Comparison of ENCODE assay signal across 8 cellular contexts in the genomic region with DNA sequence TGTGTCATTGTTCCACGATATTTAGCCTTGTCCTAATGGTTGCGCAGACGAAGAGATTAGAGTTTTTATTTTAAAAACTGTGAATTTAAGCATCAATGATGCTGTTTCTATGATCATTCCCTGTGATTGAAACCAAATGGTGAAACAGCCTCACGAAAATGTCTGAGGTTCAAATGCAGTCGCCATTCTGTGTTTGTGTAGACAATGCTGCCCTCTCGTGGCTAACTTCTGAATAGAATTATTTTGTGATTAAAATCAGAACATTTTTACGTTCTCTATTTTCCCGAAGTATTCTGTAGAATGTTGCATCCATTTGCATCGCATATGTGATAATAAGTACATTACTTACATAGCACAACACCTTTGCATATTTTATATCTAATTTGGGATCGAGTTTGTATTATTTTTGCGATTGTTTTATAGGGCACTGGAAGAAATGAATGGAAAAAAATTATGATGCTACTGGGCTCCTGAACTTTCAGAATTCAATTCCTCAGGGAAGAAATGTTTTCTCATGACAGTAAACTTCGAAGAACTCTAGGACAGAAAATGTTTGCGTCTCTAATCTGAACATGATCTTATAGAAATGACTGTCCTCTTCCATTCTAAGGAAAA. TPM values are rescaled to one million over a fixed set of nuclear protein-coding genes. Genes with fewer than 3 reads are reported as not detected.
DNase-seq lines count a peak whose midpoint lies in the region; ATAC-seq and TF ChIP-seq lines count a peak whose summit lies in the region.

No MANE protein-coding gene starts in this region.

- peaks cover 0 to 5% of the 10 kb centered on the region in 2 donors for H3K4me1 ChIP-seq in naive thymus-derived CD4-positive, alpha-beta T cell (ENCODE audit: control insufficient read depth in 2 of 2, insufficient read depth in 2 of 2, low read length in 2 of 2)

- H3K36me3 Mint-ChIP-seq in activated T-helper 1 cell treated with anti-CD3 and anti-CD28 coated beads, Interleukin-12 subunit alpha, Interleukin-12 subunit beta, Interleukin-2, Interleukin-4 antibody, amounts not matched to agents 30 ng/mL and 10 ng/mL and 1 ng/mL, durations not matched to agents 14 hours and 24 hours and 36 hours (ENCODE audit: low read depth) = no peaks in the 10 kb centered on the region
- H3K36me3 Mint-ChIP-seq in WTC11 = no peaks in the 10 kb centered on the region
- H3K36me3 Mint-ChIP-seq in naive thymus-derived CD4-positive, alpha-beta T cell = no peaks in the 10 kb centered on the region

- intact Hi-C loops in activated T-helper 1 cell treated with anti-CD3 and anti-CD28 coated beads, Interleukin-12 subunit alpha, Interleukin-12 subunit beta, Interleukin-2, Interleukin-4 antibody, amounts not matched to agents 30 ng/mL and 10 ng/mL and 1 ng/mL, durations not matched to agents 14 hours and 24 hours and 36 hours (cut with micrococcal nuclease) = loop anchor here (1.0 to 5.0 kb wide), 12 partner anchors 53 to 919 kb away; a partner anchor contains a TSS
- intact Hi-C loops in naive thymus-derived CD4-positive, alpha-beta T cell (cut with micrococcal nuclease) = loop anchor here (1.0 to 10.0 kb wide), 12 partner anchors 54 to 1310 kb away; a partner anchor contains a TSS

- H3K4me3 ChIP-seq in naive thymus-derived CD4-positive, alpha-beta T cell (ENCODE audit: low read length) = no peak overlapping the region

- H3K27me3 ChIP-seq in naive thymus-derived CD4-positive, alpha-beta T cell (ENCODE audit: control insufficient read depth in 2 of 2, insufficient read depth in 2 of 2, low read length in 2 of 2) = no peaks in the 10 kb centered on the region

- DNase-seq in activated T-helper 1 cell treated with Interleukin-2 at 50 U/mL for 16 hours (ENCODE audit: low read depth) (peak; percentile 9), NCI-H1105 treated with DMSO at 0.1 percent for 48 hours (lab: John Stamatoyannopoulos, UW) (peak; percentile 62), WTC11 (ENCODE audit: low spot score) (no peak), erythroblast (lab: John Stamatoyannopoulos, UW) (peak; percentile 58 to 81), ureter (ENCODE audit: low spot score) (peak; percentile 50)
- DNase-seq in activated T-helper 1 cell treated with anti-CD3 and anti-CD28 coated beads, Interleukin-12 subunit alpha, Interleukin-12 subunit beta, Interleukin-2, Interleukin-4 antibody, amounts not matched to agents 30 ng/mL and 10 ng/mL and 1 ng/mL, durations not matched to agents 14 hours and 24 hours and 36 hours (ENCODE audit: low spot score) = no peak
- DNase-seq in naive thymus-derived CD4-positive, alpha-beta T cell = peak in 7 of 9 donors; percentile 36 to 71 (median 64)

- CTCF ChIA-PET in WTC11 (lab: Charles Lee) = no interaction called here
- CTCF ChIA-PET in naive thymus-derived CD4-positive, alpha-beta T cell (lab: Charles Lee) = interaction anchor here (1.0 to 3.5 kb wide), 5 partner anchors 428 to 785 kb away, joined by 3 to 43 read pairs (median 4); no protein-coding TSS in a partner anchor

- POLR2A ChIA-PET in WTC11 (lab: Charles Lee) = no interaction called here
- POLR2A ChIA-PET in naive thymus-derived CD4-positive, alpha-beta T cell (lab: Charles Lee) = no interaction called here

- H3K36me3 ChIP-seq in naive thymus-derived CD4-positive, alpha-beta T cell (ENCODE audit: control insufficient read depth in 2 of 3, insufficient read depth in 3 of 3, low read length in 3 of 3) = no peaks in the 10 kb centered on the region

- peak; percentile 66 for TF ChIP-seq CTCF in WTC11 (IDR thresholded peaks at IDR 0.05)

- no peak for TF ChIP-seq POLR2A in erythroblast (IDR thresholded peaks at IDR 0.05; ENCODE audit: low read length)

- no peaks in the 10 kb centered on the region for H3K27me3 Mint-ChIP-seq in activated T-helper 1 cell treated with anti-CD3 and anti-CD28 coated beads, Interleukin-12 subunit alpha, Interleukin-12 subunit beta, Interleukin-2, Interleukin-4 antibody, amounts not matched to agents 30 ng/mL and 10 ng/mL and 1 ng/mL, durations not matched to agents 14 hours and 24 hours and 36 hours (ENCODE audit: insufficient read depth)
- no peaks in the 10 kb centered on the region for H3K27me3 Mint-ChIP-seq in WTC11 (ENCODE audit: low read depth)
- peaks cover 0 to 4% (median 0%) of the 10 kb centered on the region in 5 donors for H3K27me3 Mint-ChIP-seq in naive thymus-derived CD4-positive, alpha-beta T cell

- H3K27ac Mint-ChIP-seq in activated T-helper 1 cell treated with anti-CD3 and anti-CD28 coated beads, Interleukin-12 subunit alpha, Interleukin-12 subunit beta, Interleukin-2, Interleukin-4 antibody, amounts not matched to agents 30 ng/mL and 10 ng/mL and 1 ng/mL, durations not matched to agents 14 hours and 24 hours and 36 hours = no peak overlapping the region
- no peak overlapping the region for H3K27ac Mint-ChIP-seq in WTC11
- H3K27ac Mint-ChIP-seq in naive thymus-derived CD4-positive, alpha-beta T cell = peak overlapping the region in 7 of 9 donors; percentile 1 to 86 (median 62)

- H3K9me3 ChIP-seq in naive thymus-derived CD4-positive, alpha-beta T cell (ENCODE audit: control insufficient read depth in 2 of 3, low read length in 3 of 3) = no peaks in the 10 kb centered on the region

- H3K9me3 Mint-ChIP-seq in activated T-helper 1 cell treated with anti-CD3 and anti-CD28 coated beads, Interleukin-12 subunit alpha, Interleukin-12 subunit beta, Interleukin-2, Interleukin-4 antibody, amounts not matched to agents 30 ng/mL and 10 ng/mL and 1 ng/mL, durations not matched to agents 14 hours and 24 hours and 36 hours = no peaks in the 10 kb centered on the region
- no peaks in the 10 kb centered on the region for H3K9me3 Mint-ChIP-seq in WTC11
- H3K9me3 Mint-ChIP-seq in naive thymus-derived CD4-positive, alpha-beta T cell = no peaks in the 10 kb centered on the region

- no peak overlapping the region for H3K27ac ChIP-seq in naive thymus-derived CD4-positive, alpha-beta T cell (ENCODE audit: low read depth, low read length)

- no peak overlapping the region for H3K4me3 Mint-ChIP-seq in activated T-helper 1 cell treated with anti-CD3 and anti-CD28 coated beads, Interleukin-12 subunit alpha, Interleukin-12 subunit beta, Interleukin-2, Interleukin-4 antibody, amounts not matched to agents 30 ng/mL and 10 ng/mL and 1 ng/mL, durations not matched to agents 14 hours and 24 hours and 36 hours
- no peak overlapping the region for H3K4me3 Mint-ChIP-seq in WTC11
- H3K4me3 Mint-ChIP-seq in naive thymus-derived CD4-positive, alpha-beta T cell = peak overlapping the region in 6 of 10 donors; percentile 2 to 65 (median 18)

- H3K4me1 Mint-ChIP-seq in activated T-helper 1 cell treated with anti-CD3 and anti-CD28 coated beads, Interleukin-12 subunit alpha, Interleukin-12 subunit beta, Interleukin-2, Interleukin-4 antibody, amounts not matched to agents 30 ng/mL and 10 ng/mL and 1 ng/mL, durations not matched to agents 14 hours and 24 hours and 36 hours (ENCODE audit: low read depth) = peaks cover 39% of the 10 kb centered on the region
- peaks cover 61% of the 10 kb centered on the region for H3K4me1 Mint-ChIP-seq in WTC11
- peaks cover 16 to 40% (median 34%) of the 10 kb centered on the region in 7 donors for H3K4me1 Mint-ChIP-seq in naive thymus-derived CD4-positive, alpha-beta T cell

- no peak for ATAC-seq in WTC11
- ATAC-seq in naive thymus-derived CD4-positive, alpha-beta T cell = peak; percentile 64
- ATAC-seq in GM19467 (IDR thresholded peaks at IDR 0.05; ENCODE audit: unreplicated experiment) = no peak

TF ChIP-seq in WTC11, 78 proteins besides CTCF, POLR2A, EP300 and RAD21 (continues in another document):
- no peak for TF ChIP-seq ZNF219 (CRISPR knock-in tag; IDR thresholded peaks at IDR 0.05; ENCODE audit: borderline replicate concordance)
- TF ChIP-seq ZNF671 (CRISPR knock-in tag; IDR thresholded peaks at IDR 0.05) = no peak
- TF ChIP-seq TEAD4 (CRISPR knock-in tag; IDR thresholded peaks at IDR 0.05) = no peak
- TF ChIP-seq TEAD1 (CRISPR knock-in tag; IDR thresholded peaks at IDR 0.05) = no peak
- TF ChIP-seq SOX15 (CRISPR knock-in tag; IDR thresholded peaks at IDR 0.05) = no peak
- TF ChIP-seq, protein P1, sequence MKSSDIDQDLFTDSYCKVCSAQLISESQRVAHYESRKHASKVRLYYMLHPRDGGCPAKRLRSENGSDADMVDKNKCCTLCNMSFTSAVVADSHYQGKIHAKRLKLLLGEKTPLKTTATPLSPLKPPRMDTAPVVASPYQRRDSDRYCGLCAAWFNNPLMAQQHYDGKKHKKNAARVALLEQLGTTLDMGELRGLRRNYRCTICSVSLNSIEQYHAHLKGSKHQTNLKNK (CRISPR knock-in tag; IDR thresholded peaks at IDR 0.05) = no peak
- no peak for TF ChIP-seq RORB (CRISPR knock-in tag; IDR thresholded peaks at IDR 0.05)
- TF ChIP-seq KAT7 (CRISPR knock-in tag; IDR thresholded peaks at IDR 0.05; ENCODE audit: borderline replicate concordance) = no peak
- no peak for TF ChIP-seq FOXK1 (CRISPR knock-in tag; IDR thresholded peaks at IDR 0.05)
- TF ChIP-seq SMAD3 (CRISPR knock-in tag; IDR thresholded peaks at IDR 0.05; ENCODE audit: borderline replicate concordance) = no peak
- TF ChIP-seq RELA (CRISPR knock-in tag; IDR thresholded peaks at IDR 0.05; ENCODE audit: borderline replicate concordance) = no peak
- TF ChIP-seq TP53 (CRISPR knock-in tag; IDR thresholded peaks at IDR 0.05) = no peak
- TF ChIP-seq, protein P2, sequence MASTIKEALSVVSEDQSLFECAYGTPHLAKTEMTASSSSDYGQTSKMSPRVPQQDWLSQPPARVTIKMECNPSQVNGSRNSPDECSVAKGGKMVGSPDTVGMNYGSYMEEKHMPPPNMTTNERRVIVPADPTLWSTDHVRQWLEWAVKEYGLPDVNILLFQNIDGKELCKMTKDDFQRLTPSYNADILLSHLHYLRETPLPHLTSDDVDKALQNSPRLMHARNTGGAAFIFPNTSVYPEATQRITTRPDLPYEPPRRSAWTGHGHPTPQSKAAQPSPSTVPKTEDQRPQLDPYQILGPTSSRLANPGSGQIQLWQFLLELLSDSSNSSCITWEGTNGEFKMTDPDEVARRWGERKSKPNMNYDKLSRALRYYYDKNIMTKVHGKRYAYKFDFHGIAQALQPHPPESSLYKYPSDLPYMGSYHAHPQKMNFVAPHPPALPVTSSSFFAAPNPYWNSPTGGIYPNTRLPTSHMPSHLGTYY (CRISPR knock-in tag; IDR thresholded peaks at IDR 0.05) = no peak
- TF ChIP-seq OVOL2 (CRISPR knock-in tag; IDR thresholded peaks at IDR 0.05; ENCODE audit: borderline replicate concordance) = no peak
- no peak for TF ChIP-seq MXD4 (CRISPR knock-in tag; IDR thresholded peaks at IDR 0.05; ENCODE audit: borderline replicate concordance)

RNA-seq across cellular contexts. Expression of a gene that starts 54.8 kb away (rescaled TPM):
- 98.2 and 111 TPM in 2 replicates for total RNA-seq in activated T-helper 1 cell treated with anti-CD3 and anti-CD28 coated beads, Interleukin-12 subunit alpha, Interleukin-12 subunit beta, Interleukin-2, Interleukin-4 antibody, amounts not matched to agents 30 ng/mL and 10 ng/mL and 1 ng/mL, durations not matched to agents 14 hours and 24 hours and 36 hours
- total RNA-seq in WTC11 (2021) (80.7 to 97.7 TPM (median 85.0 TPM) in 3 replicates), ureter (92.0 TPM)
- total RNA-seq in naive thymus-derived CD4-positive, alpha-beta T cell = 100 to 1,000 TPM in 4 of 5 experiments, 10 to 100 TPM in 1; 89.7 to 141 (median 115) TPM
- 10 to 100 TPM; 71.1 to 85.7 TPM for polyA plus RNA-seq in naive thymus-derived CD4-positive, alpha-beta T cell

Comparison
In these comparisons a context has a peak if more than half of its experiments do, and no peak if none do; other contexts are left out.
1. DNase-seq: peak in activated T-helper 1 cell treated with Interleukin-2 at 50 U/mL for 16 hours (single experiment), NCI-H1105 treated with DMSO at 0.1 percent for 48 hours (single experiment), erythroblast (2 of 2), naive thymus-derived CD4-positive, alpha-beta T cell (7 of 9) and ureter (single experiment); none in activated T-helper 1 cell treated with anti-CD3 and anti-CD28 coated beads, Interleukin-12 subunit alpha, Interleukin-12 subunit beta, Interleukin-2, Interleukin-4 antibody, amounts not matched to agents 30 ng/mL and 10 ng/mL and 1 ng/mL, durations not matched to agents 14 hours and 24 hours and 36 hours (single experiment) and WTC11 (single experiment).
2. H3K27ac Mint-ChIP-seq: peak in naive thymus-derived CD4-positive, alpha-beta T cell (7 of 9); none in activated T-helper 1 cell treated with anti-CD3 and anti-CD28 coated beads, Interleukin-12 subunit alpha, Interleukin-12 subunit beta, Interleukin-2, Interleukin-4 antibody, amounts not matched to agents 30 ng/mL and 10 ng/mL and 1 ng/mL, durations not matched to agents 14 hours and 24 hours and 36 hours (single experiment) and WTC11 (single experiment).
3. H3K4me3 Mint-ChIP-seq: peak in naive thymus-derived CD4-positive, alpha-beta T cell (6 of 10); none in activated T-helper 1 cell treated with anti-CD3 and anti-CD28 coated beads, Interleukin-12 subunit alpha, Interleukin-12 subunit beta, Interleukin-2, Interleukin-4 antibody, amounts not matched to agents 30 ng/mL and 10 ng/mL and 1 ng/mL, durations not matched to agents 14 hours and 24 hours and 36 hours (single experiment) and WTC11 (single experiment).